8 cellular contexts compared by ENCODE assay signal in the genomic region with DNA sequence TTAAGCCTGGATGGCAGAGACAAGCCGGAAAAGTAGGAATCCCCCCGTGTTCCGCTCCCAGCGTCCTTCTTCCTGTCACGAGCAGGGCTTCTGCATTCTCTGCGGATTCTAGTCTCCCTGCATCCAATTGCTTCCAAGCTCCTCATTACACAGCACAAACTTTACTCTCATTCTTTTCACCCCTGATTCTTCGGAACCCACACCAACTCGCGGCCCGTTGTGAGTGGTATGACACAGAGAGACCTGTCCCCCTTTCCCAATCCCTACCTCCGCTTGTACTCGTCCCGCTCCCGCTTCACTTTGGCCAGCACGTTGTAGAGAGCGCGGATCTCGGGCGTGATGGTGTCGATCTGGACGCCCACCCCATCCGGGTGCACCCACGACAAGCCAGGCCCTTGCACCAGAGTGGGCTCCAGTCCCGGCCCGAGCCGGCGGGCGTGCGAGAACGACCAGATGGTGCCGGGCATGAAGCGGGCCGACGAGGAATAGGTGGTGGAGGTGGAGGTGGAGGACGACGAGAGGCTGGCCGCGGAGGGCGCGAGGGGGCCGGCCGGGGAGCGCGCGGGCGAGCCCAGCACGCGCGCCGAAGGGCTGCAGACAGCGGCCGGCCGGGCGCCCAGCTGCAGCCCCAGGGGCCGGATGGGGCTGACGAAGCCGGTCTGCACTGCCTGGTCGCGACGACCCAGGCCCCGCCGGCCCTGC.
A peak's percentile ranks its signal among the peaks of the same experiment; 100 is the strongest.
DNase-seq lines count a peak whose midpoint lies in the region; ATAC-seq lines count a peak whose summit lies in the region.

No MANE protein-coding gene starts in this region.

- H3K27ac Mint-ChIP-seq in activated naive CD4-positive, alpha-beta T cell treated with anti-CD3 and anti-CD28 coated beads, Interleukin-2, amount 10 ng/mL, durations not matched to agents 7 days and 5 days = peak overlapping the region; percentile 29
- H3K27ac Mint-ChIP-seq in stimulated activated naive B cell treated with anti-CD40 and anti-IgM and Interleukin-4, amounts not matched to agents 10 μg/mL and 1 μg/mL and 100 μg/mL, for 72 hours = peak overlapping the region; percentile 3

- H3K27me3 ChIP-seq in iPS-18a (ENCODE audit: control insufficient read depth, insufficient read depth, low read length) = no peaks in the 10 kb centered on the region

- H3K4me3 Mint-ChIP-seq in activated naive CD4-positive, alpha-beta T cell treated with anti-CD3 and anti-CD28 coated beads, Interleukin-2, amount 10 ng/mL, durations not matched to agents 7 days and 5 days = peak overlapping the region; percentile 89
- peak overlapping the region; percentile 83 to 93 for H3K4me3 Mint-ChIP-seq in stimulated activated naive B cell treated with anti-CD40 and anti-IgM and Interleukin-4, amounts not matched to agents 10 μg/mL and 1 μg/mL and 100 μg/mL, for 72 hours

- no peaks in the 10 kb centered on the region for H3K9me3 Mint-ChIP-seq in activated naive CD4-positive, alpha-beta T cell treated with anti-CD3 and anti-CD28 coated beads, Interleukin-2, amount 10 ng/mL, durations not matched to agents 7 days and 5 days
- no peaks in the 10 kb centered on the region for H3K9me3 Mint-ChIP-seq in stimulated activated naive B cell treated with anti-CD40 and anti-IgM and Interleukin-4, amounts not matched to agents 10 μg/mL and 1 μg/mL and 100 μg/mL, for 72 hours

- H3K36me3 ChIP-seq in iPS-18a (ENCODE audit: control insufficient read depth, low read depth, low read length) = peaks cover 22% of the 10 kb centered on the region

- no peak for DNase-seq in activated naive CD4-positive, alpha-beta T cell treated with anti-CD3 and anti-CD28 coated beads, Interleukin-2, amount 10 ng/mL, durations not matched to agents 7 days and 5 days
- no peak for DNase-seq in stimulated activated naive B cell treated with anti-CD40 and anti-IgM and Interleukin-4, amounts not matched to agents 10 μg/mL and 1 μg/mL and 100 μg/mL, for 72 hours
- DNase-seq in pons (ENCODE audit: low spot score) (no peak), UCSD-AML1 (lab: John Stamatoyannopoulos, UW; ENCODE audit: unreplicated experiment) (no peak)

- peaks cover 30% of the 10 kb centered on the region for H3K36me3 Mint-ChIP-seq in activated naive CD4-positive, alpha-beta T cell treated with anti-CD3 and anti-CD28 coated beads, Interleukin-2, amount 10 ng/mL, durations not matched to agents 7 days and 5 days
- H3K36me3 Mint-ChIP-seq in stimulated activated naive B cell treated with anti-CD40 and anti-IgM and Interleukin-4, amounts not matched to agents 10 μg/mL and 1 μg/mL and 100 μg/mL, for 72 hours = peaks cover 36 to 55% of the 10 kb centered on the region in 2 donors

- H3K4me1 ChIP-seq in iPS-18a (ENCODE audit: control insufficient read depth, low read depth, low read length) = peaks cover 9% of the 10 kb centered on the region

- H3K4me3 ChIP-seq in iPS-18a (ENCODE audit: low read length) = peak overlapping the region; percentile 83

- H3K4me1 Mint-ChIP-seq in activated naive CD4-positive, alpha-beta T cell treated with anti-CD3 and anti-CD28 coated beads, Interleukin-2, amount 10 ng/mL, durations not matched to agents 7 days and 5 days = peaks cover 58% of the 10 kb centered on the region
- H3K4me1 Mint-ChIP-seq in stimulated activated naive B cell treated with anti-CD40 and anti-IgM and Interleukin-4, amounts not matched to agents 10 μg/mL and 1 μg/mL and 100 μg/mL, for 72 hours = peaks cover 28 to 49% of the 10 kb centered on the region in 2 donors

- no peak overlapping the region for H3K27ac ChIP-seq in iPS-18a (ENCODE audit: low read length)

- CTCF ChIA-PET in activated naive CD4-positive, alpha-beta T cell treated with anti-CD3 and anti-CD28 coated beads, Interleukin-2, amount 10 ng/mL, durations not matched to agents 7 days and 5 days (lab: Charles Lee) = interaction anchor here (1.4 to 15.0 kb wide), 3 partner anchors 10 to 131 kb away, joined by 3 to 128 read pairs (median 50); partner anchors contain the start of genes GAPDH and NOP2

- no peaks in the 10 kb centered on the region for H3K9me3 ChIP-seq in iPS-18a (ENCODE audit: control insufficient read depth, low read depth, low read length)

- no peaks in the 10 kb centered on the region for H3K27me3 Mint-ChIP-seq in activated naive CD4-positive, alpha-beta T cell treated with anti-CD3 and anti-CD28 coated beads, Interleukin-2, amount 10 ng/mL, durations not matched to agents 7 days and 5 days
- no peaks in the 10 kb centered on the region for H3K27me3 Mint-ChIP-seq in stimulated activated naive B cell treated with anti-CD40 and anti-IgM and Interleukin-4, amounts not matched to agents 10 μg/mL and 1 μg/mL and 100 μg/mL, for 72 hours

- peak overlapping the region; percentile 60 for H3K9ac ChIP-seq in iPS-18a (ENCODE audit: low read length)

- ATAC-seq in GM18867 (IDR thresholded peaks at IDR 0.05; ENCODE audit: unreplicated experiment) = peak; percentile 12
- peak; percentile 12 for ATAC-seq in HG02970 (IDR thresholded peaks at IDR 0.05; ENCODE audit: low FRiP score, unreplicated experiment)
- peak; percentile 11 to 20 for ATAC-seq in stimulated activated naive B cell treated with anti-CD40 and anti-IgM and Interleukin-4, amounts not matched to agents 10 μg/mL and 1 μg/mL and 100 μg/mL, for 72 hours (replicated peaks)
- ATAC-seq in HG02678 (IDR thresholded peaks at IDR 0.05; ENCODE audit: unreplicated experiment) = no peak
